In genomic region chr15:59741274-59741906, GRCh38 we compare ENCODE assay signal across 9 cellular contexts. TPM values are rescaled to one million over a fixed set of nuclear protein-coding genes. Genes with fewer than 3 reads are reported as not detected.
DNase-seq lines count a peak whose midpoint lies in the region; ATAC-seq, FAIRE-seq and TF ChIP-seq lines count a peak whose summit lies in the region.
"Had no signal": no experiment of that assay in that cellular context is flagged by ENCODE, and none has a peak within 500 bp of the region (broad histone marks: within the 10 kb centered on the region; RNA-seq: fewer than 3 reads in every experiment).

No MANE protein-coding gene starts in this region.

- intact Hi-C loops in tibial artery (cut with DNase I; ENCODE audit: low total_unique reads): no loop called here

- no peak for FAIRE-seq in A549 (lab: Jason Lieb, UNC)

- ATAC-seq in A549 (peak; percentile 68 to 88), GM19351 (IDR thresholded peaks at IDR 0.05; ENCODE audit: unreplicated experiment) (no peak)

- peak; percentile 40 to 62; a peak in 4 of 5 replicates for TF ChIP-seq RAD21 in A549 (conservative IDR thresholded peaks at IDR 0.05 in 1 of 2, IDR thresholded peaks at IDR 0.05 in 1 of 2)

- CTCF ChIA-PET in A549 (lab: Yijun Ruan, JAX): interaction anchor here (0.7 to 8.6 kb wide), 17 partner anchors 10 to 779 kb away, joined by 3 to 54 read pairs (median 4); no protein-coding TSS in a partner anchor
- CTCF ChIA-PET in HEK293T (lab: Yijun Ruan, JAX): interaction anchor here (0.6 to 2.2 kb wide), 8 partner anchors 11 to 587 kb away, joined by 3 to 7 read pairs (median 4); no protein-coding TSS in a partner anchor

- H3K9me3 ChIP-seq in A549 (peaks cover 14% of the 10 kb centered on the region), tibial artery (no peaks in the 10 kb centered on the region), tibial nerve (peaks cover 0 to 7% (median 0%) of the 10 kb centered on the region in 4 donors)
- H3K9me3 ChIP-seq: neutrophil had no signal

- TF ChIP-seq CTCF in A549 (IDR thresholded peaks at IDR 0.05) (peak; percentile 30; the same call in 1 of the 3 replicates), tibial artery (IDR thresholded peaks at IDR 0.05) (no peak), tibial nerve (IDR thresholded peaks at IDR 0.05) (no peak)

- DNase-seq in A549 (ENCODE audit: low read depth in 1 of 2, low spot score in 1 of 2) (peak in 1 of 2 experiments; percentile 40), HEK293T (ENCODE audit: extremely low spot score) (peak; percentile 60), NCI-H774 (lab: John Stamatoyannopoulos, UW) (peak; percentile 52), fibroblast of peridontal ligament (ENCODE audit: extremely low read depth) (peak; percentile 27), tibial artery (no peak), tibial nerve (ENCODE audit: low spot score in 2 of 2) (no peak)
- no peak for DNase-seq in stimulated activated CD4-positive, alpha-beta T cell treated with anti-CD3 and anti-CD28 coated beads, Interleukin-12 subunit alpha, Interleukin-12 subunit beta, amount 100 ng/mL, for 4 hours

- no peak for TF ChIP-seq POLR2A in A549 (IDR thresholded peaks at IDR 0.05; ENCODE audit: low read length)
- TF ChIP-seq POLR2A in tibial nerve (IDR thresholded peaks at IDR 0.05): no peak

- POLR2A ChIA-PET in A549 (lab: Yijun Ruan, JAX) (no interaction called here), HEK293T (lab: Yijun Ruan, JAX) (interaction anchor here (0.8 kb wide), 1 partner anchor 312 kb away, joined by 3 read pairs; no protein-coding TSS in a partner anchor)

- H3K36me3 ChIP-seq in tibial artery (no peaks in the 10 kb centered on the region), tibial nerve (no peaks in the 10 kb centered on the region)
- H3K36me3 ChIP-seq: neutrophil had no signal

- TF ChIP-seq EP300 in A549 (IDR thresholded peaks at IDR 0.05) (no peak), tibial nerve (IDR thresholded peaks at IDR 0.05) (no peak)

- H3K4me1 ChIP-seq in A549 (no peaks in the 10 kb centered on the region), tibial artery (no peaks in the 10 kb centered on the region), tibial nerve (no peaks in the 10 kb centered on the region)

- no peak overlapping the region for H3K27ac ChIP-seq in A549
- no peak overlapping the region for H3K27ac ChIP-seq in tibial artery
- H3K27ac ChIP-seq in tibial nerve: no peak overlapping the region
- H3K27ac ChIP-seq: neutrophil had no signal

- H3K4me3 ChIP-seq in A549 (no peak overlapping the region), tibial artery (no peak overlapping the region), tibial nerve (no peak overlapping the region)

- H3K27me3 ChIP-seq in tibial artery: peaks cover 0 to 15% of the 10 kb centered on the region in 2 donors
- peaks cover 0 to 22% of the 10 kb centered on the region in 2 donors for H3K27me3 ChIP-seq in tibial nerve

- H3K4me2 ChIP-seq in A549: no peak overlapping the region

- 32% methylated on average over 12 of the region's 12 CpGs for WGBS in A549 (ENCODE audit: missing lambda C conversion rate)
- 31 to 34% methylated on average over 12 of the region's 12 CpGs for WGBS in tibial nerve, 2 donors

TF ChIP-seq in A549, 52 proteins besides CTCF, POLR2A, EP300 and RAD21:
- TF ChIP-seq SMC3 (IDR thresholded peaks at IDR 0.05) (peak; percentile 40; the same call in 1 of the 3 replicates), EHMT2 (IDR thresholded peaks at IDR 0.05; ENCODE audit: low read depth) (no peak)

TF ChIP-seq in HEK293T, 16 proteins besides CTCF, POLR2A, EP300 and RAD21:
- TF ChIP-seq ZNF384 (IDR thresholded peaks at IDR 0.05): no peak
- peak; percentile 84; the same call in 1 of the 2 replicates for TF ChIP-seq LEF1 (IDR thresholded peaks at IDR 0.05; ENCODE audit: borderline replicate concordance)
- TF ChIP-seq FOXM1 (IDR thresholded peaks at IDR 0.05; ENCODE audit: borderline replicate concordance): no peak
- no peak for TF ChIP-seq SUZ12 (IDR thresholded peaks at IDR 0.05)
- no peak for TF ChIP-seq FOXA1 (IDR thresholded peaks at IDR 0.05)
- 0 out of 2 replicates have a peak, but pooled peaks have one; percentile 24 for TF ChIP-seq L3MBTL2 (conservative IDR thresholded peaks at IDR 0.05)
- TF ChIP-seq BHLHE40 (IDR thresholded peaks at IDR 0.05; ENCODE audit: borderline replicate concordance): no peak
- TF ChIP-seq HDGF (IDR thresholded peaks at IDR 0.05; ENCODE audit: borderline replicate concordance): no peak
- TF ChIP-seq ELF4 (IDR thresholded peaks at IDR 0.05): no peak
- TF ChIP-seq ARNT (IDR thresholded peaks at IDR 0.05): 0 out of 2 replicates have a peak, but pooled peaks have one; percentile 22
- peak; percentile 96 for TF ChIP-seq PKNOX1 (IDR thresholded peaks at IDR 0.05)
- no peak for TF ChIP-seq FOXK2 (IDR thresholded peaks at IDR 0.05)
- TF ChIP-seq TARDBP (IDR thresholded peaks at IDR 0.05): no peak
- TF ChIP-seq SP1 (IDR thresholded peaks at IDR 0.05): no peak
- TF ChIP-seq NFRKB (IDR thresholded peaks at IDR 0.05): no peak
- peak; percentile 85; the same call in 1 of the 2 replicates for TF ChIP-seq CTBP1 (IDR thresholded peaks at IDR 0.05; ENCODE audit: borderline replicate concordance)

RNA-seq across cellular contexts. Expression of gene BNIP2, which starts 52.3 kb away (rescaled TPM):
- polyA plus RNA-seq in A549 (2011; rRNA removed) (93.6 and 146 TPM in 2 replicates), A549 (2017; fragmentation: RNase III; extraction: RNeasy Plus Mini Kit Qiagen cat#74134 plus additional on column Dnase treatment) (90.8 to 107 TPM (median 101 TPM) in 3 replicates)
- polyA plus RNA-seq in A549 (2012; cell fraction: cytosol; rRNA removed): 70.7 and 79.3 TPM in 2 replicates
- polyA plus RNA-seq in A549 (2012; cell fraction: nucleus; rRNA removed): 35.6 and 40.7 TPM in 2 replicates
- polyA minus RNA-seq in A549 (2011; rRNA and poly(A)+ RNA removed): 23.4 and 24.4 TPM in 2 replicates
- total RNA-seq in tibial nerve: 100 to 1,000 TPM; 131 to 250 (median 184) TPM

Comparison
In these comparisons a context has a peak if more than half of its experiments do, and no peak if none do; other contexts are left out.
1. DNase-seq: peak in HEK293T (single experiment), NCI-H774 (single experiment) and fibroblast of peridontal ligament (single experiment); none in tibial artery (0 of 2), stimulated activated CD4-positive, alpha-beta T cell treated with anti-CD3 and anti-CD28 coated beads, Interleukin-12 subunit alpha, Interleukin-12 subunit beta, amount 100 ng/mL, for 4 hours (single experiment) and tibial nerve (0 of 2).